ENCODE assay signal across 1 cellular context in the genomic region with DNA sequence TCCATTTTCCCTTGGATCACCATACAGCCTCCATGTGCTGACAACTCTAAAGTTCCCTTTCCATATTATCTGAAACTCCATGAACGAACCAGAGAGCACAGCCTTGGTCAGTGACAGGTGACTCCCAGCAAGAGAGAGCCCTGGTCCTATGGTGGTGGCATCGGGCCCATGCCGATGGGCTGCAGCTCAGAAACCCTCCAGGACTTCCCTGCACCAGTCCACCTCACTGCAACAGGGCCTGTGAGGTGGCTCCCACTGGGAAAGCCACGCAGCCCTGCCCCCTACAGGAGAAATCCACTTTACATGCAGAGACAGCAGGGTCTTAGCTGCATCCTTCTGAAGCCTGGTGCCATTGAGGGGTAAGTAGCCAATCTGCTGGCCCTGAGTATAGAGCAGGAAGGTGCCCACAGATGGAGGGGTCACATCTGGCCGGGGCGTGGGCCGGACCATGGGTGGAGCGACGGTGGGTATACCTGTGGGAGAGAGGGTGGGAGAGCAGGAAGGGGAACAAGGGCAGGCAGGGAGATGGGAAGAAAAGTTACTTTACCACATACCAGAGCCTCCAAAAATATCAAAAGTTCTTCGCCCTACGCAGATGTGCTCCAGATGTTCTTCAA.
TF ChIP-seq lines count a peak whose summit lies in the region.

No MANE protein-coding gene starts in this region.

TF ChIP-seq in IMR-90, 13 proteins besides CTCF, POLR2A, EP300 and RAD21 (continued from another document):
- TF ChIP-seq RFX5 (IDR thresholded peaks at IDR 0.05; ENCODE audit: low read depth, low read length) (no peak), MXI1 (IDR thresholded peaks at IDR 0.05; ENCODE audit: borderline replicate concordance, low read depth, low read length) (no peak), SMC3 (IDR thresholded peaks at IDR 0.05; ENCODE audit: low read depth, low read length) (no peak), BHLHE40 (IDR thresholded peaks at IDR 0.05; ENCODE audit: low read depth, low read length) (no peak), ELK1 (IDR thresholded peaks at IDR 0.05; ENCODE audit: borderline replicate concordance, low read depth, low read length) (no peak), FOS (IDR thresholded peaks at IDR 0.05; ENCODE audit: low read depth, low read length) (no peak), NFE2L2 (IDR thresholded peaks at IDR 0.05; ENCODE audit: low read depth, low read length) (no peak), MAFK (IDR thresholded peaks at IDR 0.05; ENCODE audit: low read depth, low read length) (no peak), CHD1 (IDR thresholded peaks at IDR 0.05; ENCODE audit: low read depth, low read length) (no peak)
